Comparison of ENCODE assay signal across 1 cellular context in genomic region chr1:145891587-145892485, GRCh38.
A peak's percentile ranks its signal among the peaks of the same experiment; 100 is the strongest.
TF ChIP-seq lines count a peak whose summit lies in the region.

No MANE protein-coding gene starts in this region.

TF ChIP-seq in endothelial cell of umbilical vein, 7 proteins besides CTCF, POLR2A, EP300 and RAD21:
- TF ChIP-seq FOS (IDR thresholded peaks at IDR 0.05; ENCODE audit: borderline replicate concordance, insufficient read depth, low read length) (peak; percentile 98), GATA2 (IDR thresholded peaks at IDR 0.05; ENCODE audit: insufficient read depth, insufficient read length, low read depth, low read length) (peak; percentile 58), MAX (IDR thresholded peaks at IDR 0.05; ENCODE audit: insufficient read depth, insufficient read length) (no peak), JUN (IDR thresholded peaks at IDR 0.05; ENCODE audit: borderline replicate concordance, insufficient read depth, insufficient read length, low read depth) (peak; percentile 93), POLR2AphosphoS5 (IDR thresholded peaks at IDR 0.05; ENCODE audit: insufficient read depth, low read depth, low read length) (peak; percentile 96)
TF ChIP-seq in endothelial cell of umbilical vein: peak in this region for 4.
